23 cellular contexts compared by ENCODE assay signal in the genomic region with DNA sequence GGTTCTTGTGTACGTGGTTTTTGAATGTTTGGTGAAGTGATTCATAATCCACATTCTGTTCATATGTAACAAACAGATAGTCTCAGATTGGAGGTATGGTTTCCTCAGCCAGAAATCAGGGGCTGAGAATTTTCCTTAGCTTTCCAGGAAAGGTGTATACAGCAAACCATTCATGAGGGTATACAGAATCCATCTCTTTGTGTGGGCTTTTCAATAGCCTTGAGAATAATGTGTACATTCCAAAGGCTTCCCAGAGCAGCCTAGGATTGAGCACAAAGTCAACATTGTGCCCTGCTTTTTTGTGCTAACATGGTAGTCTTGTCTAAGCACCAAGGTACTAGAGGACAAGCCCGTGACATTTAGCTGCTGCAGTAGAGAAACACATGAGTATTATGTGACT.
DNase-seq lines count a peak whose midpoint lies in the region; ATAC-seq, FAIRE-seq and TF ChIP-seq lines count a peak whose summit lies in the region.
"Had no signal": no experiment of that assay in that cellular context is flagged by ENCODE, and none has a peak within 500 bp of the region (broad histone marks: within the 10 kb centered on the region; RNA-seq: fewer than 3 reads in every experiment).

No MANE protein-coding gene starts in this region.

- H4K5ac ChIP-seq in IMR-90 (ENCODE audit: low read depth, low read length) (peak overlapping the region; percentile 5; the same call in 1 of the 2 replicates), H1 (ENCODE audit: insufficient read length, low read depth, low read length) (no peak overlapping the region)

- in situ Hi-C loops in IMR-90 (cut with MboI; ENCODE audit: low sequenced_read_pairs) (no loop called here), ACHN (cut with HindIII; ENCODE audit: low pct_ligation_motif_present, low pct_unique_long_range_greater_than_20kb, low sequenced_read_pairs) (no loop called here)

- H2BK12ac ChIP-seq in H1 (ENCODE audit: low read depth, low read length), result no peak overlapping the region

- no peaks in the 10 kb centered on the region for H3K4me1 Mint-ChIP-seq in activated CD4-positive, alpha-beta T cell treated with anti-CD3 and anti-CD28 coated beads, Interleukin-2, amount 10 ng/mL, durations not matched to agents 7 days and 5 days
- H3K4me1 Mint-ChIP-seq: CD14-positive monocyte; CD8-positive, alpha-beta memory T cell had no signal

- WGBS in IMR-90 (ENCODE audit: extremely low coverage in 2 of 2, insufficient read length in 1 of 2), 2 experiments, result no CpG with 5 or more reads among the region's 2 CpGs
- WGBS in H1 (ENCODE audit: extremely low coverage in 1 of 2, insufficient coverage in 1 of 2, insufficient read length in 1 of 2, insufficient replicate concordance in 2 of 2, low coverage in 1 of 2, low lambda C conversion rate in 2 of 2, missing lambda C conversion rate in 1 of 2), 2 experiments, result 50% methylated on average over 2 of the region's 2 CpGs; no CpG with 5 or more reads in 1 of the 2 experiments
- WGBS in stomach, 5 donors, result 18 to 34% (median 23%) methylated on average over 2 of the region's 2 CpGs

- H3K23ac ChIP-seq in IMR-90 (ENCODE audit: low read depth, low read length) (peak overlapping the region; percentile 52; the same call in 1 of the 2 replicates), H1 (ENCODE audit: insufficient read length) (no peak overlapping the region)

- BruUV-seq in IMR-90 (replicated peaks; lab: Mats Ljungman, UMichigan), result no TSS peak

- H4K91ac ChIP-seq in IMR-90 (ENCODE audit: insufficient read depth, low read depth, low read length) (peak overlapping the region; percentile 7), H1 (replicated peaks; ENCODE audit: insufficient read length, low read length) (no peak overlapping the region)

- no peak overlapping the region for H3K27ac Mint-ChIP-seq in activated CD4-positive, alpha-beta T cell treated with anti-CD3 and anti-CD28 coated beads, Interleukin-2, amount 10 ng/mL, durations not matched to agents 7 days and 5 days
- H3K27ac Mint-ChIP-seq: CD14-positive monocyte, H9 had no signal

- H2BK15ac ChIP-seq in IMR-90 (ENCODE audit: low read depth, low read length) (peak overlapping the region; percentile 31), H1 (ENCODE audit: low read length) (no peak overlapping the region)

- H3K14ac ChIP-seq in IMR-90 (replicated peaks; ENCODE audit: low read depth, low read length), result peak overlapping the region; percentile 38; the same call in 1 of the 2 replicates
- H3K14ac ChIP-seq in H1 (ENCODE audit: insufficient read length), result no peak overlapping the region

- no peak for FAIRE-seq in H1 (lab: Jason Lieb, UNC)

- ATAC-seq in IMR-90 (ENCODE audit: low read depth), result no peak
- ATAC-seq: PC-3 had no signal

- H2BK20ac ChIP-seq in IMR-90 (ENCODE audit: low read depth, low read length), result peak overlapping the region; percentile 84
- no peak overlapping the region for H2BK20ac ChIP-seq in H1 (ENCODE audit: low read length)

- H3K4me1 ChIP-seq in IMR-90 (ENCODE audit: control insufficient read depth, insufficient read depth, low read length) (peaks cover 5% of the 10 kb centered on the region), H1 (replicated peaks in 1 of 4; ENCODE audit: control insufficient read depth in 3 of 4, insufficient read depth in 4 of 4, low read length in 3 of 4) (no peaks in the 10 kb centered on the region), stomach (peaks cover 0 to 9% (median 0%) of the 10 kb centered on the region in 4 donors)

- TF ChIP-seq RAD21 in IMR-90 (IDR thresholded peaks at IDR 0.05; ENCODE audit: low read length), result no peak
- no peak for TF ChIP-seq RAD21 in H1 (IDR thresholded peaks at IDR 0.05 in 1 of 2, conservative IDR thresholded peaks at IDR 0.05 in 1 of 2; ENCODE audit: low read depth in 2 of 2, low read length in 2 of 2)

- no peak overlapping the region for H3K4me3 ChIP-seq in IMR-90 (ENCODE audit: insufficient read depth, low read depth, low read length)
- H3K4me3 ChIP-seq in H1 (ENCODE audit: extremely low read depth in 1 of 4, insufficient read depth in 2 of 4, low read depth in 3 of 4, low read length in 4 of 4), result no peak overlapping the region
- H3K4me3 ChIP-seq in stomach, result no peak overlapping the region
- H3K4me3 ChIP-seq: GM23248 had no signal

- no peak overlapping the region for H3K9ac ChIP-seq in IMR-90 (ENCODE audit: low read depth, low read length)
- H3K9ac ChIP-seq in H1 (replicated peaks in 1 of 4; ENCODE audit: extremely low read depth in 1 of 4, low read depth in 3 of 4, low read length in 3 of 4), result 0 out of 7 replicates have a peak overlapping the region, but pooled peaks of 1 of the 4 experiments have one; percentile 33
- H3K9ac ChIP-seq: GM23248 had no signal

- CTCF ChIA-PET in IMR-90 (lab: Yijun Ruan, JAX), result no interaction called here
- CTCF ChIA-PET in H1 (lab: Charles Lee; ENCODE audit: partially characterized antibody), result no interaction called here
- CTCF ChIA-PET in activated CD4-positive, alpha-beta T cell treated with anti-CD3 and anti-CD28 coated beads, Interleukin-2, amount 10 ng/mL, durations not matched to agents 7 days and 5 days (lab: Charles Lee), result interaction anchor here (0.9 kb wide), 1 partner anchor 169 kb away, joined by 3 read pairs; no protein-coding TSS in a partner anchor

- H4K20me1 ChIP-seq in IMR-90 (ENCODE audit: insufficient read depth, low read length) (no peaks in the 10 kb centered on the region), H1 (replicated peaks in 1 of 2; ENCODE audit: control insufficient read depth in 1 of 2, insufficient read depth in 2 of 2, low read length in 2 of 2) (no peaks in the 10 kb centered on the region)

- no peak for TF ChIP-seq EP300 in H1 (IDR thresholded peaks at IDR 0.05; ENCODE audit: borderline replicate concordance in 1 of 2, low read depth in 2 of 2, low read length in 2 of 2)
- TF ChIP-seq EP300 in stomach (IDR thresholded peaks at IDR 0.05), result no peak

- H3K79me1 ChIP-seq in IMR-90 (ENCODE audit: low read depth in 1 of 2, low read length in 2 of 2) (no peaks in the 10 kb centered on the region), H1 (ENCODE audit: low read depth, low read length) (no peaks in the 10 kb centered on the region)

- H3K4ac ChIP-seq in IMR-90 (ENCODE audit: low read depth, low read length) (peak overlapping the region; percentile 79; the same call in 1 of the 2 replicates), H1 (replicated peaks; ENCODE audit: insufficient read length, low read depth, low read length) (no peak overlapping the region)

- intact Hi-C loops in IMR-90 (cut with micrococcal nuclease), result loop anchor here (5.0 kb wide), 4 partner anchors 171 to 566 kb away; a partner anchor contains a TSS
- intact Hi-C loops in stomach (cut with DNase I; ENCODE audit: low total_unique reads), result no loop called here

- H2BK120ac ChIP-seq in IMR-90 (ENCODE audit: low read depth, low read length) (peak overlapping the region; percentile 88), H1 (replicated peaks; ENCODE audit: low read depth, low read length) (no peak overlapping the region)

- H3K36me3 ChIP-seq in IMR-90 (ENCODE audit: control insufficient read depth, insufficient read depth, low read length) (no peaks in the 10 kb centered on the region), H1 (ENCODE audit: control insufficient read depth in 2 of 4, insufficient read depth in 4 of 4, low read length in 3 of 4) (no peaks in the 10 kb centered on the region), stomach (no peaks in the 10 kb centered on the region)
- H3K36me3 ChIP-seq: BE2C had no signal

- no peaks in the 10 kb centered on the region for H3K27me3 Mint-ChIP-seq in activated CD4-positive, alpha-beta T cell treated with anti-CD3 and anti-CD28 coated beads, Interleukin-2, amount 10 ng/mL, durations not matched to agents 7 days and 5 days

- no peaks in the 10 kb centered on the region for H3K23me2 ChIP-seq in H1 (ENCODE audit: low read depth, low read length)

- H3K4me2 ChIP-seq in IMR-90 (ENCODE audit: low read depth, low read length), result no peak overlapping the region
- no peak overlapping the region for H3K4me2 ChIP-seq in H1 (ENCODE audit: insufficient read depth in 1 of 2, low read depth in 2 of 2, low read length in 2 of 2)

- TF ChIP-seq POLR2A in IMR-90 (IDR thresholded peaks at IDR 0.05; ENCODE audit: low read depth, low read length) (no peak), H1 (IDR thresholded peaks at IDR 0.05; ENCODE audit: control extremely low read depth in 1 of 2, low read depth in 2 of 2, low read length in 2 of 2) (no peak), stomach (IDR thresholded peaks at IDR 0.05) (no peak)

- H3K27ac ChIP-seq in IMR-90 (ENCODE audit: insufficient read depth, low read length), result no peak overlapping the region
- H3K27ac ChIP-seq in H1 (ENCODE audit: low read depth, low read length), result no peak overlapping the region
- H3K27ac ChIP-seq in stomach, result peak overlapping the region in 4 of 5 donors; percentile 23 to 55 (median 46)
- H3K27ac ChIP-seq: 22Rv1 had no signal

- peak overlapping the region in 1 of 2 experiments; percentile 64; a peak in 2 of 4 replicates for H4K8ac ChIP-seq in IMR-90 (ENCODE audit: low read depth in 2 of 2, low read length in 2 of 2)
- H4K8ac ChIP-seq in H1 (ENCODE audit: extremely low read depth, insufficient read depth, low read length), result no peak overlapping the region

- H3K4me3 Mint-ChIP-seq in activated CD4-positive, alpha-beta T cell treated with anti-CD3 and anti-CD28 coated beads, Interleukin-2, amount 10 ng/mL, durations not matched to agents 7 days and 5 days, result no peak overlapping the region
- H3K4me3 Mint-ChIP-seq: CD14-positive monocyte; CD8-positive, alpha-beta memory T cell; H9 had no signal

- peaks cover 2% of the 10 kb centered on the region; the same call in 1 of the 2 replicates for H3K9me1 ChIP-seq in IMR-90 (ENCODE audit: insufficient read depth, low read length)

- H2AFZ ChIP-seq in IMR-90 (replicated peaks; ENCODE audit: low read length, poor library complexity) (no peak overlapping the region), H1 (ENCODE audit: low read length) (0 out of 2 replicates have a peak overlapping the region, but pooled peaks have one; percentile 54)

- H3K18ac ChIP-seq in IMR-90 (ENCODE audit: low read depth, low read length) (peak overlapping the region; percentile 64), H1 (ENCODE audit: extremely low read depth, low read length) (no peak overlapping the region)

- no peak for TF ChIP-seq CTCF in IMR-90 (conservative IDR thresholded peaks at IDR 0.05; ENCODE audit: low read depth, low read length)
- no peak for TF ChIP-seq CTCF in H1 (IDR thresholded peaks at IDR 0.05; ENCODE audit: control extremely low read depth in 1 of 3, insufficient read depth in 1 of 3, low read depth in 1 of 3, low read length in 3 of 3)
- no peak for TF ChIP-seq CTCF in stomach (IDR thresholded peaks at IDR 0.05)

- H3K36me3 Mint-ChIP-seq in activated CD4-positive, alpha-beta T cell treated with anti-CD3 and anti-CD28 coated beads, Interleukin-2, amount 10 ng/mL, durations not matched to agents 7 days and 5 days (ENCODE audit: low read depth), result no peaks in the 10 kb centered on the region
- H3K36me3 Mint-ChIP-seq: CD14-positive monocyte had no signal

- H3K27me3 ChIP-seq in IMR-90 (ENCODE audit: control insufficient read depth, insufficient read depth, low read length) (no peaks in the 10 kb centered on the region), H1 (replicated peaks in 1 of 4; ENCODE audit: control insufficient read depth in 3 of 4, extremely low read depth in 1 of 4, insufficient read depth in 3 of 4, low read length in 3 of 4) (no peaks in the 10 kb centered on the region), stomach (no peaks in the 10 kb centered on the region)
- H3K27me3 ChIP-seq: BE2C had no signal

- H2BK5ac ChIP-seq in IMR-90 (ENCODE audit: low read depth, low read length, poor library complexity, severe bottlenecking), result peak overlapping the region; percentile 90
- no peak overlapping the region for H2BK5ac ChIP-seq in H1 (ENCODE audit: low read depth, low read length)

- H3K9me3 Mint-ChIP-seq in activated CD4-positive, alpha-beta T cell treated with anti-CD3 and anti-CD28 coated beads, Interleukin-2, amount 10 ng/mL, durations not matched to agents 7 days and 5 days, result no peaks in the 10 kb centered on the region

- POLR2A ChIA-PET in IMR-90 (lab: Charles Lee; ENCODE audit: unreplicated experiment), result interaction anchor here (0.6 kb wide), 1 partner anchor 891 kb away, joined by 3 read pairs; no protein-coding TSS in a partner anchor
- POLR2A ChIA-PET in H1 (lab: Charles Lee; ENCODE audit: partially characterized antibody), result no interaction called here
- POLR2A ChIA-PET in activated CD4-positive, alpha-beta T cell treated with anti-CD3 and anti-CD28 coated beads, Interleukin-2, amount 10 ng/mL, durations not matched to agents 7 days and 5 days (lab: Charles Lee), result no interaction called here

- H2AK5ac ChIP-seq in IMR-90 (ENCODE audit: low read depth, low read length), result peak overlapping the region; percentile 76
- H2AK5ac ChIP-seq in H1 (ENCODE audit: low read depth, low read length), result no peak overlapping the region

- H3K79me2 ChIP-seq in H1 (ENCODE audit: control insufficient read depth in 1 of 2, insufficient read depth in 2 of 2, low read length in 2 of 2), result no peaks in the 10 kb centered on the region

- DNase-seq in DMS153 (lab: John Stamatoyannopoulos, UW) (peak; percentile 8), DMS153 treated with DMSO at 0.1 percent for 48 hours (lab: John Stamatoyannopoulos, UW; ENCODE audit: unreplicated experiment) (no peak), IMR-90 (no peak), H1 (ENCODE audit: low read depth in 1 of 2, low spot score in 2 of 2) (no peak), stomach (no peak), HK-2 (ENCODE audit: unreplicated experiment) (no peak), ACHN (no peak)
- no peak for DNase-seq in activated CD4-positive, alpha-beta T cell treated with anti-CD3 and anti-CD28 coated beads, Interleukin-2, amount 10 ng/mL, durations not matched to agents 7 days and 5 days
- DNase-seq: BE2C; CD8-positive, alpha-beta memory T cell; H9; Karpas-422; NCI-H1092 treated with DMSO at 0.1 percent for 48 hours; NCI-H1436; NCI-H187; NCI-H2081 treated with DMSO at 0.1 percent for 48 hours; NCI-H446 treated with DMSO at 0.1 percent for 48 hours; NCI-H82; NK-92 treated with Interleukin-12 subunit alpha and Interleukin-12 subunit beta, amount 100 ng/mL, for 24 hours; PC-3 had no signal

- dilution Hi-C loops in IMR-90 (cut with HindIII; ENCODE audit: low sequenced_read_pairs, unreplicated experiment), result no loop called here

- H2AK9ac ChIP-seq in IMR-90 (replicated peaks; ENCODE audit: low read depth, low read length, poor library complexity), result no peak overlapping the region

- H3K56ac ChIP-seq in IMR-90 (ENCODE audit: extremely low read depth, insufficient read depth, low read length) (no peak overlapping the region; the same call in 1 of the 2 replicates), H1 (replicated peaks; ENCODE audit: insufficient read length, low read depth, low read length) (no peak overlapping the region)

- H3K9me3 ChIP-seq in IMR-90 (ENCODE audit: control insufficient read depth, insufficient read depth, low read length) (0 out of 2 replicates have a peak, but pooled peaks cover under 1% of the 10 kb centered on the region), H1 (ENCODE audit: insufficient read depth in 2 of 2, low read depth in 1 of 2, low read length in 1 of 2) (no peaks in the 10 kb centered on the region), stomach (peaks cover 0 to 5% (median 3%) of the 10 kb centered on the region in 4 donors)
- H3K9me3 ChIP-seq: BE2C had no signal

Comparison
In these comparisons a context has a peak if more than half of its experiments do, and no peak if none do; other contexts are left out.
1. H3K27ac ChIP-seq: peak in stomach (4 of 5); none in IMR-90 (single experiment) and H1 (single experiment).